Comparison of ENCODE assay signal across 15 cellular contexts in the genomic region with DNA sequence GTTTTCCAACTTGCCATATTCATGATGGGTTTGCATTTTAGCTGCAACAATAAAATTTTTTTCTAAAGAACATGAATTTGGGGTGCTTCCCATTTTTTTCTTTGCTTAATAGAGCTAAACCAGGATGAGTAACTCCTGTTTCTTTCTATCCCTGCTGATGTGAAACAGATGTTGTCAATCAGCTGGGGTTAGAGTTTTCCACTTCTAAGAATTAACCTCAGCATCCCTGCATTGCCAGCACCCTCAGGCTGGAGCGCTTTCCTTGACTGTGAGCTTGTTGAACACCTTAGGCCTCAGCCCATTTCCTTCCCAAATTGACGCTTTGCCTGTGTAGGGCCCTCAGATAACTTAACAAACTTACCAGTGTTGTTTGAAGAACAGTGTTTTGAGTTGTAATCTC.
DNase-seq lines count a peak whose midpoint lies in the region; ATAC-seq lines count a peak whose summit lies in the region.
"Had no signal": no experiment of that assay in that cellular context is flagged by ENCODE, and none has a peak within 500 bp of the region (broad histone marks: within the 10 kb centered on the region; RNA-seq: fewer than 3 reads in every experiment).

No MANE protein-coding gene starts in this region.

- no peak for DNase-seq in activated naive CD4-positive, alpha-beta T cell treated with anti-CD3 and anti-CD28 coated beads for 36 hours
- DNase-seq in activated naive CD4-positive, alpha-beta T cell (lab: John Stamatoyannopoulos, UW) = no peak
- DNase-seq in RPMI7951 (ENCODE audit: low read depth) (peak; percentile 67), fibroblast of peridontal ligament (ENCODE audit: extremely low read depth) (peak; percentile 63), OCI-M1 (lab: John Stamatoyannopoulos, UW) (no peak)
- DNase-seq: AML-193, Caco-2, NCI-H1048, NCI-H1436 treated with DMSO at 0.1 percent for 48 hours, NCI-H2081, Peyer's patch, SHP77 treated with DMSO at 0.1 percent for 48 hours had no signal

- no peaks in the 10 kb centered on the region for H3K9me3 Mint-ChIP-seq in activated naive CD4-positive, alpha-beta T cell treated with anti-CD3 and anti-CD28 coated beads for 36 hours
- no peaks in the 10 kb centered on the region for H3K9me3 Mint-ChIP-seq in stimulated activated memory B cell treated with anti-CD40 and anti-IgM and Interleukin-4, amounts not matched to agents 10 μg/mL and 1 μg/mL and 100 μg/mL, for 72 hours

- no peaks in the 10 kb centered on the region for H3K4me1 Mint-ChIP-seq in activated naive CD4-positive, alpha-beta T cell treated with anti-CD3 and anti-CD28 coated beads for 36 hours (ENCODE audit: low read depth)
- peaks cover 50% of the 10 kb centered on the region for H3K4me1 Mint-ChIP-seq in stimulated activated memory B cell treated with anti-CD40 and anti-IgM and Interleukin-4, amounts not matched to agents 10 μg/mL and 1 μg/mL and 100 μg/mL, for 72 hours

- intact Hi-C loops in activated naive CD4-positive, alpha-beta T cell treated with anti-CD3 and anti-CD28 coated beads for 36 hours (cut with micrococcal nuclease) = no loop called here

- H3K27me3 Mint-ChIP-seq in activated naive CD4-positive, alpha-beta T cell treated with anti-CD3 and anti-CD28 coated beads for 36 hours (ENCODE audit: low read depth) = no peaks in the 10 kb centered on the region
- H3K27me3 Mint-ChIP-seq in stimulated activated memory B cell treated with anti-CD40 and anti-IgM and Interleukin-4, amounts not matched to agents 10 μg/mL and 1 μg/mL and 100 μg/mL, for 72 hours = no peaks in the 10 kb centered on the region

- CTCF ChIA-PET in activated naive CD4-positive, alpha-beta T cell treated with anti-CD3 and anti-CD28 coated beads for 36 hours (lab: Charles Lee) = interaction anchor here (0.5 to 2.0 kb wide), 8 partner anchors 9 to 165 kb away, joined by 3 to 8 read pairs (median 4); no protein-coding TSS in a partner anchor

- peak overlapping the region; percentile 9 for H3K27ac Mint-ChIP-seq in activated naive CD4-positive, alpha-beta T cell treated with anti-CD3 and anti-CD28 coated beads for 36 hours
- peak overlapping the region; percentile 41 for H3K27ac Mint-ChIP-seq in stimulated activated memory B cell treated with anti-CD40 and anti-IgM and Interleukin-4, amounts not matched to agents 10 μg/mL and 1 μg/mL and 100 μg/mL, for 72 hours

- peaks cover 34% of the 10 kb centered on the region for H3K36me3 Mint-ChIP-seq in activated naive CD4-positive, alpha-beta T cell treated with anti-CD3 and anti-CD28 coated beads for 36 hours (ENCODE audit: low read depth)
- H3K36me3 Mint-ChIP-seq in stimulated activated memory B cell treated with anti-CD40 and anti-IgM and Interleukin-4, amounts not matched to agents 10 μg/mL and 1 μg/mL and 100 μg/mL, for 72 hours = peaks cover 76% of the 10 kb centered on the region

- no peak for ATAC-seq in stimulated activated memory B cell treated with anti-CD40 and anti-IgM and Interleukin-4, amounts not matched to agents 10 μg/mL and 1 μg/mL and 100 μg/mL, for 72 hours
- ATAC-seq in GM19351 (IDR thresholded peaks at IDR 0.05; ENCODE audit: unreplicated experiment) (no peak), HG02840 (IDR thresholded peaks at IDR 0.05; ENCODE audit: low FRiP score, unreplicated experiment) (no peak)

- H3K4me3 Mint-ChIP-seq in activated naive CD4-positive, alpha-beta T cell treated with anti-CD3 and anti-CD28 coated beads for 36 hours = no peak overlapping the region
- H3K4me3 Mint-ChIP-seq in stimulated activated memory B cell treated with anti-CD40 and anti-IgM and Interleukin-4, amounts not matched to agents 10 μg/mL and 1 μg/mL and 100 μg/mL, for 72 hours = no peak overlapping the region

Comparison
In these comparisons a context has a peak if more than half of its experiments do, and no peak if none do; other contexts are left out.
1. DNase-seq: peak in RPMI7951 (single experiment) and fibroblast of peridontal ligament (single experiment); none in activated naive CD4-positive, alpha-beta T cell treated with anti-CD3 and anti-CD28 coated beads for 36 hours (single experiment), activated naive CD4-positive, alpha-beta T cell (0 of 4) and OCI-M1 (single experiment).